1 cellular context compared by ENCODE assay signal in the genomic region with DNA sequence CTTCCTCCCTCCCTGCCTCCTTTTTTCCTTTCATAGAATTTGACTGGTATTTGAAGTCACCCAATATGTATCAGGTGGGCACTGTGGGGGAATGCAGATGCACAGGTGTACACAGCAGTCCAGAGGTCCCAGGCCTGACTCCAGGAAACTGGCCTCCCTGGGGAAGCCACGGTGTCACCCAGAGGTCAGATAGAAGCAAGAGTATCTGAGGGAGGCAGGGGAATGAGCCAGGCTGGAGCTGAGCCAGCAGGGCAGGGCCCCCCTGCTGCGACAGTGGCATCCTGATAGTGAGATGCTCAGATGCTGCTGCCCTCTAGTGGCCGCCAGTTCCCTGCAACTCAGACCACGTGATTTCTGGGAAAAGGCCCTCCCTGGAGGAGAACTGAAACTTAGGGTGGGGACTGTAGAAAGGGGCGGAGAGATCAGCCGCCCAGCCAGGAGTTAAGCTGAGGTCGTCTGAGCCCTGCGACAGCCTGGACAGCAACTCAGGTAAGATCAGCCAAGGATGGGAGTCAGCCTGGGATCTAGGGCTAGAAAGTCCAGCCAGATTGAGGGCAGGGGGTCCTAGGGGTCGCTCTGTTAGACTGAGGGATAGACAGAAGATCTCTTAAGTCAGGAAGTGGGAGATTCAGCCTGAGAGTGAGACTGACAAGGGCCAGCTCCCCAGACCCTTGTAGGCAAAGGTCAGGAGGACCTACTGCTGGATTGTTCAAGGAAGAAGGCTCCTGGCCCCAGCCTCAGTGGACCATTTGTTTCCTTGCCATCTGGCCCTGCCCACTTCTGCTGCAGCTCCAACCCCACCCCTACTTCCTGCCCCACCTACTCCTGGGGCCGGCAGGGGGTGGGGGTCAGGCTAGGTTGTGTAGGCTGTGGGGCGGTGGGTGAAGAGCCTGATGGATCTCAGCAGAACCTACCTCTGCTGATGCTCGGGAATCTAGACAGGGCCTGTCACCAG.
TF ChIP-seq lines count a peak whose summit lies in the region.

A gene with protein sequence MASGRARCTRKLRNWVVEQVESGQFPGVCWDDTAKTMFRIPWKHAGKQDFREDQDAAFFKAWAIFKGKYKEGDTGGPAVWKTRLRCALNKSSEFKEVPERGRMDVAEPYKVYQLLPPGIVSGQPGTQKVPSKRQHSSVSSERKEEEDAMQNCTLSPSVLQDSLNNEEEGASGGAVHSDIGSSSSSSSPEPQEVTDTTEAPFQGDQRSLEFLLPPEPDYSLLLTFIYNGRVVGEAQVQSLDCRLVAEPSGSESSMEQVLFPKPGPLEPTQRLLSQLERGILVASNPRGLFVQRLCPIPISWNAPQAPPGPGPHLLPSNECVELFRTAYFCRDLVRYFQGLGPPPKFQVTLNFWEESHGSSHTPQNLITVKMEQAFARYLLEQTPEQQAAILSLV (plus strand): TSS at position 416 of the 955 bp plus-strand sequence. CDS start 880 bp downstream, outside the sequence.

TF ChIP-seq in HepG2, 621 proteins besides CTCF, POLR2A, EP300 and RAD21 (continued from another document):
- TF ChIP-seq, protein P1, sequence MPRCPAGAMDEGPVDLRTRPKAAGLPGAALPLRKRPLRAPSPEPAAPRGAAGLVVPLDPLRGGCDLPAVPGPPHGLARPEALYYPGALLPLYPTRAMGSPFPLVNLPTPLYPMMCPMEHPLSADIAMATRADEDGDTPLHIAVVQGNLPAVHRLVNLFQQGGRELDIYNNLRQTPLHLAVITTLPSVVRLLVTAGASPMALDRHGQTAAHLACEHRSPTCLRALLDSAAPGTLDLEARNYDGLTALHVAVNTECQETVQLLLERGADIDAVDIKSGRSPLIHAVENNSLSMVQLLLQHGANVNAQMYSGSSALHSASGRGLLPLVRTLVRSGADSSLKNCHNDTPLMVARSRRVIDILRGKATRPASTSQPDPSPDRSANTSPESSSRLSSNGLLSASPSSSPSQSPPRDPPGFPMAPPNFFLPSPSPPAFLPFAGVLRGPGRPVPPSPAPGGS (CRISPR knock-in tag; IDR thresholded peaks at IDR 0.05) = peak; percentile 98
- TF ChIP-seq SP4 (CRISPR knock-in tag; IDR thresholded peaks at IDR 0.05) (peak; percentile 97), YY1 (IDR thresholded peaks at IDR 0.05; ENCODE audit: insufficient read depth, insufficient replicate concordance, low read depth, low read length) (peak; percentile 82), ATF1 (CRISPR knock-in tag; IDR thresholded peaks at IDR 0.05) (no peak), SRY (CRISPR knock-in tag; IDR thresholded peaks at IDR 0.05) (peak; percentile 95), ZMYM3 (CRISPR knock-in tag; IDR thresholded peaks at IDR 0.05) (peak; percentile 81), ZNF567 (CRISPR knock-in tag; IDR thresholded peaks at IDR 0.05; ENCODE audit: borderline replicate concordance) (peak; percentile 99; the same call in 1 of the 2 replicates), TGIF2 (CRISPR knock-in tag; IDR thresholded peaks at IDR 0.05) (peak; percentile 99), KDM5A (IDR thresholded peaks at IDR 0.05; ENCODE audit: borderline replicate concordance, low read length) (peak; percentile 58; the same call in 1 of the 2 replicates)
- TF ChIP-seq, protein P2, sequence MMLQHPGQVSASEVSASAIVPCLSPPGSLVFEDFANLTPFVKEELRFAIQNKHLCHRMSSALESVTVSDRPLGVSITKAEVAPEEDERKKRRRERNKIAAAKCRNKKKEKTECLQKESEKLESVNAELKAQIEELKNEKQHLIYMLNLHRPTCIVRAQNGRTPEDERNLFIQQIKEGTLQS (CRISPR knock-in tag; IDR thresholded peaks at IDR 0.05) = peak; percentile 64; the same call in 1 of the 2 replicates
- TF ChIP-seq, protein P3, sequence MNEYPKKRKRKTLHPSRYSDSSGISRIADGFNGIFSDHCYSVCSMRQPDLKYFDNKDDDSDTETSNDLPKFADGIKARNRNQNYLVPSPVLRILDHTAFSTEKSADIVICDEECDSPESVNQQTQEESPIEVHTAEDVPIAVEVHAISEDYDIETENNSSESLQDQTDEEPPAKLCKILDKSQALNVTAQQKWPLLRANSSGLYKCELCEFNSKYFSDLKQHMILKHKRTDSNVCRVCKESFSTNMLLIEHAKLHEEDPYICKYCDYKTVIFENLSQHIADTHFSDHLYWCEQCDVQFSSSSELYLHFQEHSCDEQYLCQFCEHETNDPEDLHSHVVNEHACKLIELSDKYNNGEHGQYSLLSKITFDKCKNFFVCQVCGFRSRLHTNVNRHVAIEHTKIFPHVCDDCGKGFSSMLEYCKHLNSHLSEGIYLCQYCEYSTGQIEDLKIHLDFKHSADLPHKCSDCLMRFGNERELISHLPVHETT (CRISPR knock-in tag; conservative IDR thresholded peaks at IDR 0.05) = peak; percentile 92
- TF ChIP-seq, protein P4, sequence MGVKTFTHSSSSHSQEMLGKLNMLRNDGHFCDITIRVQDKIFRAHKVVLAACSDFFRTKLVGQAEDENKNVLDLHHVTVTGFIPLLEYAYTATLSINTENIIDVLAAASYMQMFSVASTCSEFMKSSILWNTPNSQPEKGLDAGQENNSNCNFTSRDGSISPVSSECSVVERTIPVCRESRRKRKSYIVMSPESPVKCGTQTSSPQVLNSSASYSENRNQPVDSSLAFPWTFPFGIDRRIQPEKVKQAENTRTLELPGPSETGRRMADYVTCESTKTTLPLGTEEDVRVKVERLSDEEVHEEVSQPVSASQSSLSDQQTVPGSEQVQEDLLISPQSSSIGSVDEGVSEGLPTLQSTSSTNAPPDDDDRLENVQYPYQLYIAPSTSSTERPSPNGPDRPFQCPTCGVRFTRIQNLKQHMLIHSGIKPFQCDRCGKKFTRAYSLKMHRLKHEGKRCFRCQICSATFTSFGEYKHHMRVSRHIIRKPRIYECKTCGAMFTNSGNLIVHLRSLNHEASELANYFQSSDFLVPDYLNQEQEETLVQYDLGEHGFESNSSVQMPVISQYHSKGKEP (CRISPR knock-in tag; IDR thresholded peaks at IDR 0.05) = peak; percentile 98
